ENCODE assay signal across 21 cellular contexts in the genomic region with DNA sequence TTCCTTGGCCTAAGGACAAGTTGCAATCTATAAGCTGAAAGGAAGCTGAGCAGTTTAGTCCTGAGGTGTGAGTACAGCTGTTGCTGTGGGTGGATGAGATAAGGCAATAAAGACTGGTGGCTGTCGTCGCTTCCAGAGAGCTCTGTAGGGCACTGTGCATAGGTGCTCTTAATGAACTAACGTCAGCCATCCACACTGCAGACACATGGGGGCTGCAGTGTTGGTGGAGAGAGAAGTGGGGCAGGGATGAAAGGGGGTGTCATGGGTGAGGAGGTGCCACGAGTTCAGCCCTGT.
"Had no signal": no experiment of that assay in that cellular context is flagged by ENCODE, and none has a peak within 500 bp of the region (broad histone marks: within the 10 kb centered on the region; RNA-seq: fewer than 3 reads in every experiment).

No MANE protein-coding gene starts in this region.

- H3K27ac ChIP-seq: KMS-11, WERI-Rb-1 had no signal

- ATAC-seq: activated CD8-positive, alpha-beta T cell treated with anti-CD3 and anti-CD28 coated beads, Interleukin-2, amount 10 ng/mL, durations not matched to agents 7 days and 5 days; PC-3 had no signal

- H3K9ac ChIP-seq: KMS-11 had no signal

- DNase-seq: activated CD4-positive, alpha-beta T cell treated with anti-CD3 and anti-CD28 coated beads for 4 hours; activated CD8-positive, alpha-beta memory T cell treated with anti-CD3 and anti-CD28 coated beads, Interleukin-2, amount 50 U/mL, for 48 hours; activated CD8-positive, alpha-beta T cell treated with anti-CD3 and anti-CD28 coated beads, Interleukin-2, amount 10 ng/mL, durations not matched to agents 7 days and 5 days; activated naive CD4-positive, alpha-beta T cell treated with anti-CD3 and anti-CD28 coated beads, Interleukin-2, amount 50 U/mL, for 16 hours; activated naive CD8-positive, alpha-beta T cell treated with anti-CD3 and anti-CD28 coated beads, Interleukin-2, amount 10 ng/mL, durations not matched to agents 7 days and 5 days; activated T-cell treated with anti-CD3 and anti-CD28 coated beads, Interleukin-2, amount 50 U/mL, for 1 hour; aorta; MG63; NCI-H1105; NCI-H1694 treated with DMSO at 0.1 percent for 48 hours; NCI-H2029 treated with DMSO at 0.1 percent for 48 hours; NCI-H345; NCI-H510A; NCI-H526 treated with DMSO at 0.1 percent for 48 hours; NCI-H82; PC-3; SHP77 treated with DMSO at 0.1 percent for 48 hours; T-helper 9 cell; WERI-Rb-1 had no signal

- H3K36me3 ChIP-seq: breast epithelium, MG63, WERI-Rb-1 had no signal

- H3K9me3 ChIP-seq: breast epithelium, MG63 had no signal

- H3K4me1 ChIP-seq: breast epithelium had no signal

- H3K27me3 ChIP-seq: breast epithelium, MG63 had no signal

- H3K4me2 ChIP-seq: KMS-11 had no signal

- H3K4me3 ChIP-seq: breast epithelium, MG63 had no signal
